In genomic region chr19:49932731-49933131, GRCh38 we compare ENCODE assay signal across 17 cellular contexts. TPM values are rescaled to one million over a fixed set of nuclear protein-coding genes. Genes with fewer than 3 reads are reported as not detected.
A peak's percentile ranks its signal among the peaks of the same experiment; 100 is the strongest.
DNase-seq lines count a peak whose midpoint lies in the region; ATAC-seq and TF ChIP-seq lines count a peak whose summit lies in the region.
"Had no signal": no experiment of that assay in that cellular context is flagged by ENCODE, and none has a peak within 500 bp of the region (broad histone marks: within the 10 kb centered on the region; RNA-seq: fewer than 3 reads in every experiment).

No MANE protein-coding gene starts in this region.

- no peak overlapping the region for H2AFZ ChIP-seq in DND-41 (ENCODE audit: low read depth, low read length)

- peaks cover 50% of the 10 kb centered on the region for H3K4me1 Mint-ChIP-seq in T-helper 17 cell
- H3K4me1 Mint-ChIP-seq in natural killer cell treated with Interleukin-12 subunit alpha and Interleukin-12 subunit beta and Interleukin-15 and Interleukin-18, amount 100 ng/mL, for 72 hours (ENCODE audit: low read depth in 2 of 2), result peaks cover 52 to 55% of the 10 kb centered on the region in 2 donors

- peak overlapping the region; percentile 1 for H3K27ac Mint-ChIP-seq in T-helper 17 cell
- peak overlapping the region in 1 of 2 donors; percentile 93 for H3K27ac Mint-ChIP-seq in natural killer cell treated with Interleukin-12 subunit alpha and Interleukin-12 subunit beta and Interleukin-15 and Interleukin-18, amount 100 ng/mL, for 72 hours

- H3K27me3 ChIP-seq in DND-41 (ENCODE audit: insufficient read depth, low read length, poor library complexity), result no peaks in the 10 kb centered on the region
- H3K27me3 ChIP-seq in breast epithelium, result no peaks in the 10 kb centered on the region
- H3K27me3 ChIP-seq: stomach had no signal

- H3K9me3 ChIP-seq in DND-41 (ENCODE audit: insufficient read depth, low read length, severe bottlenecking), result no peaks in the 10 kb centered on the region
- no peaks in the 10 kb centered on the region for H3K9me3 ChIP-seq in T-helper 17 cell (ENCODE audit: control insufficient read depth, low read length, poor library complexity, severe bottlenecking)
- H3K9me3 ChIP-seq in breast epithelium, result no peaks in the 10 kb centered on the region
- H3K9me3 ChIP-seq: stomach had no signal

- no peak overlapping the region for H3K27ac ChIP-seq in DND-41 (ENCODE audit: low read length)
- no peak overlapping the region for H3K27ac ChIP-seq in breast epithelium
- H3K27ac ChIP-seq: C4-2B, stomach had no signal

- no peak for TF ChIP-seq CTCF in DND-41 (IDR thresholded peaks at IDR 0.05; ENCODE audit: borderline replicate concordance, extremely low read depth, low read length, poor library complexity, severe bottlenecking)
- TF ChIP-seq CTCF in breast epithelium (IDR thresholded peaks at IDR 0.05), result no peak

- intact Hi-C loops in breast epithelium (cut with DNase I; ENCODE audit: low total_unique reads), result no loop called here

- H3K9me3 Mint-ChIP-seq in natural killer cell treated with Interleukin-12 subunit alpha and Interleukin-12 subunit beta and Interleukin-15 and Interleukin-18, amount 100 ng/mL, for 72 hours, result peaks cover 4% of the 10 kb centered on the region

- no peaks in the 10 kb centered on the region for H3K27me3 Mint-ChIP-seq in T-helper 17 cell
- no peaks in the 10 kb centered on the region for H3K27me3 Mint-ChIP-seq in natural killer cell treated with Interleukin-12 subunit alpha and Interleukin-12 subunit beta and Interleukin-15 and Interleukin-18, amount 100 ng/mL, for 72 hours

- H4K20me1 ChIP-seq in DND-41 (ENCODE audit: insufficient read depth, low read length), result peaks cover 44% of the 10 kb centered on the region

- H3K4me2 ChIP-seq in DND-41 (ENCODE audit: insufficient read depth, low read length), result peak overlapping the region; percentile 49; the same call in 1 of the 2 replicates

- H3K4me1 ChIP-seq in DND-41 (ENCODE audit: insufficient read depth, low read length) (peaks cover 42% of the 10 kb centered on the region), breast epithelium (peaks cover 3 to 4% of the 10 kb centered on the region in 2 donors)

- no peak overlapping the region for H3K9ac ChIP-seq in DND-41 (ENCODE audit: low read depth, low read length)

- H3K36me3 Mint-ChIP-seq in T-helper 17 cell (ENCODE audit: low read depth), result peaks cover 7% of the 10 kb centered on the region
- peaks cover 16% of the 10 kb centered on the region for H3K36me3 Mint-ChIP-seq in natural killer cell treated with Interleukin-12 subunit alpha and Interleukin-12 subunit beta and Interleukin-15 and Interleukin-18, amount 100 ng/mL, for 72 hours

- no peak for TF ChIP-seq POLR2A in breast epithelium (IDR thresholded peaks at IDR 0.05)

- ATAC-seq in DND-41 (ENCODE audit: insufficient read depth, low read depth) (peak; percentile 12; the same call in 2 of the 3 replicates), T-helper 17 cell (no peak)
- no peak for ATAC-seq in natural killer cell treated with Interleukin-12 subunit alpha and Interleukin-12 subunit beta and Interleukin-15 and Interleukin-18, amount 100 ng/mL, for 72 hours

- peak overlapping the region in 1 of 2 experiments; percentile 38; a peak in 1 of 4 replicates for H3K4me3 ChIP-seq in DND-41 (ENCODE audit: low read depth in 1 of 2, low read length in 2 of 2)
- no peak overlapping the region for H3K4me3 ChIP-seq in breast epithelium
- H3K4me3 ChIP-seq: stomach had no signal

- peak overlapping the region; percentile 47 for H3K4me3 Mint-ChIP-seq in T-helper 17 cell
- H3K4me3 Mint-ChIP-seq in natural killer cell treated with Interleukin-12 subunit alpha and Interleukin-12 subunit beta and Interleukin-15 and Interleukin-18, amount 100 ng/mL, for 72 hours, result peak overlapping the region; percentile 32

- DNase-seq in DND-41 (peak; percentile 78), T-helper 17 cell (peak in 1 of 3 donors; percentile 19), activated gamma-delta T cell treated with Interleukin-2 at 50 U/mL for 16 hours (peak; percentile 56), breast epithelium (ENCODE audit: low spot score in 2 of 2) (no peak), NCI-H1417 treated with DMSO at 0.1 percent for 48 hours (lab: John Stamatoyannopoulos, UW) (no peak), SW480 (ENCODE audit: low spot score) (no peak), NCI-H1694 treated with DMSO at 0.1 percent for 48 hours (lab: John Stamatoyannopoulos, UW) (no peak)
- DNase-seq in natural killer cell treated with Interleukin-12 subunit alpha and Interleukin-12 subunit beta and Interleukin-15 and Interleukin-18, amount 100 ng/mL, for 72 hours (ENCODE audit: low spot score), result peak; percentile 73
- DNase-seq: caudate nucleus, erythroblast, H7, head of caudate nucleus, NCI-H2029, SIG-M5, stomach had no signal

- peaks cover 50% of the 10 kb centered on the region for H3K36me3 ChIP-seq in DND-41 (ENCODE audit: insufficient read depth, low read length)
- no peaks in the 10 kb centered on the region for H3K36me3 ChIP-seq in breast epithelium

- peaks cover 58% of the 10 kb centered on the region for H3K79me2 ChIP-seq in DND-41 (ENCODE audit: insufficient read depth, low read length)

RNA-seq across cellular contexts. Expression of gene NUP62, which starts 3.4 kb away (rescaled TPM):
- total RNA-seq in T-helper 17 cell, result 10 to 100 TPM; 46.8 to 62.4 TPM
- 100 to 1,000 TPM; 109 to 187 TPM for total RNA-seq in natural killer cell treated with Interleukin-12 subunit alpha and Interleukin-12 subunit beta and Interleukin-15 and Interleukin-18, amount 100 ng/mL, for 72 hours
- 10 to 100 TPM; 30.9 to 41.0 (median 36.4) TPM for total RNA-seq in breast epithelium

RNA-seq across cellular contexts. Expression of gene ATF5, which starts 3.7 kb away (rescaled TPM):
- total RNA-seq in T-helper 17 cell (10 to 100 TPM; 31.8 to 36.0 TPM), breast epithelium (10 to 100 TPM in 1 of 3 donors, 1 to 10 TPM in 2; 5.9 to 20.0 (median 8.2) TPM)
- 10 to 100 TPM; 12.1 to 12.4 TPM for total RNA-seq in natural killer cell treated with Interleukin-12 subunit alpha and Interleukin-12 subunit beta and Interleukin-15 and Interleukin-18, amount 100 ng/mL, for 72 hours

RNA-seq across cellular contexts. Expression of gene SIGLEC11, which starts 28.2 kb away (rescaled TPM):
- total RNA-seq in T-helper 17 cell (not detected), breast epithelium (1 to 10 TPM in 1 of 3 donors, under 1 TPM in 2; 0.59 to 2.2 (median 0.66) TPM)
- total RNA-seq in natural killer cell treated with Interleukin-12 subunit alpha and Interleukin-12 subunit beta and Interleukin-15 and Interleukin-18, amount 100 ng/mL, for 72 hours, result not detected
- total RNA-seq: activated naive CD4-positive, alpha-beta T cell treated with anti-CD3 and anti-CD28 coated beads, Interleukin-2, amount 50 U/mL, for 72 hours; H7 had no signal

RNA-seq across cellular contexts. Expression of gene IL4I1, which starts 36.0 kb away (rescaled TPM):
- total RNA-seq in T-helper 17 cell (100 to 1,000 TPM in 1 of 2 donors, 10 to 100 TPM in 1; 47.8 to 107 TPM), breast epithelium (1 to 10 TPM in 1 of 3 donors, under 1 TPM in 2; 0.48 to 2.2 (median 0.66) TPM)
- total RNA-seq in natural killer cell treated with Interleukin-12 subunit alpha and Interleukin-12 subunit beta and Interleukin-15 and Interleukin-18, amount 100 ng/mL, for 72 hours, result 10 to 100 TPM in 1 of 2 donors, 1 to 10 TPM in 1; 2.4 to 15.1 TPM

RNA-seq across cellular contexts. Expression of gene TBC1D17, which starts 55.2 kb away (rescaled TPM):
- 10 to 100 TPM; 44.1 to 57.3 TPM for total RNA-seq in T-helper 17 cell
- 10 to 100 TPM; 26.0 to 34.0 TPM for total RNA-seq in natural killer cell treated with Interleukin-12 subunit alpha and Interleukin-12 subunit beta and Interleukin-15 and Interleukin-18, amount 100 ng/mL, for 72 hours
- total RNA-seq in breast epithelium, result 10 to 100 TPM; 21.0 to 31.8 (median 30.4) TPM

Comparison
In these comparisons a context has a peak if more than half of its experiments do, and no peak if none do; other contexts are left out.
1. DNase-seq: peak in DND-41 (single experiment), activated gamma-delta T cell treated with Interleukin-2 at 50 U/mL for 16 hours (single experiment) and natural killer cell treated with Interleukin-12 subunit alpha and Interleukin-12 subunit beta and Interleukin-15 and Interleukin-18, amount 100 ng/mL, for 72 hours (single experiment); none in breast epithelium (0 of 2), NCI-H1417 treated with DMSO at 0.1 percent for 48 hours (single experiment), SW480 (single experiment) and NCI-H1694 treated with DMSO at 0.1 percent for 48 hours (single experiment).